6 cellular contexts compared by ENCODE assay signal in genomic region chr15:43831519-43832052, GRCh38. TPM values are rescaled to one million over a fixed set of nuclear protein-coding genes. Genes with fewer than 3 reads are reported as not detected.
"Had no signal": no experiment of that assay in that cellular context is flagged by ENCODE, and none has a peak within 500 bp of the region (broad histone marks: within the 10 kb centered on the region; RNA-seq: fewer than 3 reads in every experiment).

No MANE protein-coding gene starts in this region.

RNA-seq across cellular contexts. Expression of gene SERINC4, which starts 31.6 kb away (rescaled TPM):
- total RNA-seq: esophagus muscularis mucosa, liver, occipital lobe, pulmonary artery endothelial cell, smooth muscle cell, WTC11 had no signal
